ENCODE assay signal across 25 cellular contexts in genomic region chr5:91022518-91022917, GRCh38.
DNase-seq lines count a peak whose midpoint lies in the region; ATAC-seq and TF ChIP-seq lines count a peak whose summit lies in the region.
"Had no signal": no experiment of that assay in that cellular context is flagged by ENCODE, and none has a peak within 500 bp of the region (broad histone marks: within the 10 kb centered on the region; RNA-seq: fewer than 3 reads in every experiment).

No MANE protein-coding gene starts in this region.

- ATAC-seq in mucosa of descending colon (peak; percentile 82), HG03159 (IDR thresholded peaks at IDR 0.05; ENCODE audit: unreplicated experiment) (no peak)
- ATAC-seq: sciatic nerve; stimulated activated naive CD8-positive, alpha-beta T cell treated with anti-CD3 and anti-CD28 coated beads, Interleukin-15, Interleukin-2, amounts not matched to agents 100 U/mL and 50 U/mL, for 24 hours had no signal

- H3K9me3 ChIP-seq in mammary epithelial cell (replicated peaks; ENCODE audit: insufficient read depth, low read length) (no peaks in the 10 kb centered on the region), mucosa of descending colon (no peaks in the 10 kb centered on the region), endodermal cell (ENCODE audit: control insufficient read depth, low read length) (no peaks in the 10 kb centered on the region)
- H3K9me3 ChIP-seq: ascending aorta, BE2C, esophagus squamous epithelium, thoracic aorta had no signal

- POLR2A ChIA-PET in MCF 10A (lab: Yijun Ruan, JAX): interaction anchor here (0.8 to 2.4 kb wide), 5 partner anchors 12 to 360 kb away, joined by 3 to 10 read pairs (median 4); partner anchors contain the start of gene ARRDC3

- intact Hi-C loops in MCF 10A (cut with micrococcal nuclease): no loop called here
- intact Hi-C loops in mammary epithelial cell (cut with micrococcal nuclease): loop anchor here (10.0 kb wide), 1 partner anchor 48 kb away; no protein-coding TSS in a partner anchor
- intact Hi-C loops in mucosa of descending colon (cut with DNase I, micrococcal nuclease): loop anchor here in 1 of 2 donors (10.0 kb wide), 1 partner anchor 88 kb away; no protein-coding TSS in a partner anchor

- H3K36me3 Mint-ChIP-seq in MCF 10A (ENCODE audit: insufficient read depth, unreplicated experiment) (no peaks in the 10 kb centered on the region), type B pancreatic cell (no peaks in the 10 kb centered on the region), endodermal cell (ENCODE audit: low read depth) (no peaks in the 10 kb centered on the region)
- H3K36me3 Mint-ChIP-seq: activated naive CD8-positive, alpha-beta T cell treated with anti-CD3 and anti-CD28 coated beads for 36 hours; CD8-positive, alpha-beta memory T cell had no signal

- H3K4me3 ChIP-seq in mammary epithelial cell (replicated peaks in 1 of 3; ENCODE audit: insufficient read depth in 1 of 3, low read depth in 2 of 3, low read length in 3 of 3) (no peak overlapping the region), mucosa of descending colon (no peak overlapping the region), endodermal cell (ENCODE audit: low read length) (no peak overlapping the region)
- H3K4me3 ChIP-seq: ascending aorta, esophagus squamous epithelium, thoracic aorta had no signal

- H3K27me3 Mint-ChIP-seq in MCF 10A (ENCODE audit: insufficient read depth, unreplicated experiment) (no peaks in the 10 kb centered on the region), type B pancreatic cell (no peaks in the 10 kb centered on the region), endodermal cell (ENCODE audit: insufficient read depth) (no peaks in the 10 kb centered on the region)
- H3K27me3 Mint-ChIP-seq: dendritic cell treated with granulocyte-macrophage colony-stimulating factor and Interleukin-4, amounts not matched to agents 40 ng/mL and 50 ng/mL, for 4 days had no signal

- peak overlapping the region; percentile 12 for H3K27ac Mint-ChIP-seq in MCF 10A (ENCODE audit: low read depth, unreplicated experiment)
- no peak overlapping the region for H3K27ac Mint-ChIP-seq in type B pancreatic cell
- no peak overlapping the region for H3K27ac Mint-ChIP-seq in endodermal cell
- H3K27ac Mint-ChIP-seq: activated naive CD8-positive, alpha-beta T cell treated with anti-CD3 and anti-CD28 coated beads for 36 hours; CD8-positive, alpha-beta memory T cell; dendritic cell treated with granulocyte-macrophage colony-stimulating factor and Interleukin-4, amounts not matched to agents 40 ng/mL and 50 ng/mL, for 4 days; T-helper 2 cell treated with Interferon-gamma antibody and Interleukin-4, amounts not matched to agents 5 μg/mL and 100 μg/mL, for 36 hours had no signal

- no peak for TF ChIP-seq CTCF in MCF 10A (IDR thresholded peaks at IDR 0.05; ENCODE audit: unreplicated experiment)
- no peak for TF ChIP-seq CTCF in mammary epithelial cell (conservative IDR thresholded peaks at IDR 0.05 in 1 of 2, IDR thresholded peaks at IDR 0.05 in 1 of 2; ENCODE audit: extremely low read depth in 1 of 2, insufficient read depth in 1 of 2, low read depth in 1 of 2, low read length in 2 of 2)
- no peak for TF ChIP-seq CTCF in mucosa of descending colon (IDR thresholded peaks at IDR 0.05)
- no peak for TF ChIP-seq CTCF in type B pancreatic cell (conservative IDR thresholded peaks at IDR 0.05)
- no peak for TF ChIP-seq CTCF in endodermal cell (conservative IDR thresholded peaks at IDR 0.05)

- 46% methylated on average over 2 of the region's 2 CpGs for WGBS in mammary epithelial cell (ENCODE audit: low coverage, missing lambda C conversion rate)
- 100% methylated on average over 1 to 2 of the region's 2 CpGs for WGBS in endodermal cell (ENCODE audit: insufficient coverage in 1 of 2, insufficient read length in 1 of 2), 2 experiments

- DNase-seq in MCF 10A (ENCODE audit: unreplicated experiment): no peak
- DNase-seq in mammary epithelial cell: no peak
- DNase-seq in NCI-H748 treated with DMSO at 0.1 percent for 48 hours (lab: John Stamatoyannopoulos, UW): peak; percentile 18
- DNase-seq in mucosa of descending colon: peak in 1 of 3 donors; percentile 44
- no peak for DNase-seq in type B pancreatic cell (ENCODE audit: extremely low spot score, unreplicated experiment)
- DNase-seq in endodermal cell: no peak
- no peak for DNase-seq in NCI-H510A treated with DMSO at 0.1 percent for 48 hours (lab: John Stamatoyannopoulos, UW)
- DNase-seq: activated CD4-positive, alpha-beta T cell treated with anti-CD3 and anti-CD28 coated beads for 48 hours; activated effector memory CD4-positive, alpha-beta T cell treated with anti-CD3 and anti-CD28 coated beads, Interleukin-2, amount 50 U/mL, for 16 hours; activated naive CD8-positive, alpha-beta T cell treated with anti-CD3 and anti-CD28 coated beads for 36 hours; activated T-cell treated with anti-CD3 and anti-CD28 coated beads, Interleukin-2, amount 50 U/mL, for 1 hour; BE2C; CD8-positive, alpha-beta memory T cell; esophagus squamous epithelium; NCI-H446; NK-92 treated with Interleukin-12 subunit alpha and Interleukin-12 subunit beta, amount 100 ng/mL, for 24 hours; posterior cingulate gyrus; Right ventricle myocardium superior; stimulated activated naive CD8-positive, alpha-beta T cell treated with anti-CD3 and anti-CD28 coated beads, Interleukin-15, Interleukin-2, amounts not matched to agents 100 U/mL and 50 U/mL, for 24 hours had no signal

- no peak overlapping the region for H2AFZ ChIP-seq in mammary epithelial cell (ENCODE audit: low read depth, low read length)

- H3K4me2 ChIP-seq in mammary epithelial cell (ENCODE audit: insufficient read depth, low read depth, low read length): no peak overlapping the region

- CTCF ChIA-PET in MCF 10A (lab: Yijun Ruan, JAX) (interaction anchor here (0.6 to 0.7 kb wide), 3 partner anchors 36 to 363 kb away, joined by 3 read pairs; no protein-coding TSS in a partner anchor), mammary epithelial cell (lab: Charles Lee; ENCODE audit: low non-redundant PET) (no interaction called here)

- no peak overlapping the region for H3K4me3 Mint-ChIP-seq in MCF 10A (ENCODE audit: unreplicated experiment)
- no peak overlapping the region for H3K4me3 Mint-ChIP-seq in type B pancreatic cell
- H3K4me3 Mint-ChIP-seq in endodermal cell: no peak overlapping the region
- H3K4me3 Mint-ChIP-seq: activated naive CD8-positive, alpha-beta T cell treated with anti-CD3 and anti-CD28 coated beads for 36 hours; CD8-positive, alpha-beta memory T cell; dendritic cell treated with granulocyte-macrophage colony-stimulating factor and Interleukin-4, amounts not matched to agents 40 ng/mL and 50 ng/mL, for 4 days; T-helper 2 cell treated with Interferon-gamma antibody and Interleukin-4, amounts not matched to agents 5 μg/mL and 100 μg/mL, for 36 hours had no signal

- H3K9ac ChIP-seq in mammary epithelial cell (ENCODE audit: insufficient read depth, low read length) (no peak overlapping the region), endodermal cell (ENCODE audit: extremely low read depth, low read length, poor library complexity, severe bottlenecking) (no peak overlapping the region)

- H3K4me1 ChIP-seq in mammary epithelial cell (ENCODE audit: insufficient read depth, low read length): no peaks in the 10 kb centered on the region
- H3K4me1 ChIP-seq in mucosa of descending colon (ENCODE audit: low read depth): peaks cover 18% of the 10 kb centered on the region
- H3K4me1 ChIP-seq in endodermal cell (ENCODE audit: control insufficient read depth, insufficient read depth, low read length): peaks cover 28% of the 10 kb centered on the region
- H3K4me1 ChIP-seq: ascending aorta had no signal

- in situ Hi-C loops in mammary epithelial cell (cut with MboI; ENCODE audit: low sequenced_read_pairs in 2 of 2): no loop called here

- BruUV-seq in MCF 10A (replicated peaks; lab: Mats Ljungman, UMichigan) (no TSS peak), mammary epithelial cell (replicated peaks; lab: Mats Ljungman, UMichigan) (no TSS peak)

- no peaks in the 10 kb centered on the region for H3K9me3 Mint-ChIP-seq in MCF 10A (ENCODE audit: unreplicated experiment)
- no peaks in the 10 kb centered on the region for H3K9me3 Mint-ChIP-seq in type B pancreatic cell
- no peaks in the 10 kb centered on the region for H3K9me3 Mint-ChIP-seq in endodermal cell
- H3K9me3 Mint-ChIP-seq: activated naive CD8-positive, alpha-beta T cell treated with anti-CD3 and anti-CD28 coated beads for 36 hours; CD8-positive, alpha-beta memory T cell; dendritic cell treated with granulocyte-macrophage colony-stimulating factor and Interleukin-4, amounts not matched to agents 40 ng/mL and 50 ng/mL, for 4 days; T-helper 2 cell treated with Interferon-gamma antibody and Interleukin-4, amounts not matched to agents 5 μg/mL and 100 μg/mL, for 36 hours had no signal

- H3K27me3 ChIP-seq in mammary epithelial cell (ENCODE audit: insufficient read depth, low read length) (no peaks in the 10 kb centered on the region), endodermal cell (ENCODE audit: control insufficient read depth, insufficient read depth, low read length, poor library complexity, severe bottlenecking) (no peaks in the 10 kb centered on the region)
- H3K27me3 ChIP-seq: ascending aorta, BE2C, esophagus squamous epithelium had no signal

- H3K27ac ChIP-seq in mammary epithelial cell (ENCODE audit: insufficient read depth, low read depth, low read length) (no peak overlapping the region), endodermal cell (ENCODE audit: low read depth, low read length) (no peak overlapping the region)
- H3K27ac ChIP-seq: ascending aorta, thoracic aorta had no signal

- dilution Hi-C loops in mammary epithelial cell (cut with HindIII; ENCODE audit: low sequenced_read_pairs): no loop called here

- H3K4me1 Mint-ChIP-seq in MCF 10A (ENCODE audit: insufficient read depth, unreplicated experiment): peaks cover 20% of the 10 kb centered on the region
- H3K4me1 Mint-ChIP-seq in type B pancreatic cell (ENCODE audit: unreplicated experiment): peaks cover 20% of the 10 kb centered on the region
- H3K4me1 Mint-ChIP-seq in endodermal cell: peaks cover 69% of the 10 kb centered on the region
- H3K4me1 Mint-ChIP-seq: activated naive CD8-positive, alpha-beta T cell treated with anti-CD3 and anti-CD28 coated beads for 36 hours; CD8-positive, alpha-beta memory T cell had no signal

- no peaks in the 10 kb centered on the region for H3K79me2 ChIP-seq in mammary epithelial cell (ENCODE audit: insufficient read depth, low read length)

- H3K36me3 ChIP-seq in mammary epithelial cell (ENCODE audit: insufficient read depth, low read length) (no peaks in the 10 kb centered on the region), mucosa of descending colon (ENCODE audit: low read depth) (no peaks in the 10 kb centered on the region), endodermal cell (ENCODE audit: control insufficient read depth, insufficient read depth, low read length) (no peaks in the 10 kb centered on the region)
- H3K36me3 ChIP-seq: ascending aorta, BE2C, esophagus squamous epithelium, thoracic aorta had no signal

- no peaks in the 10 kb centered on the region for H4K20me1 ChIP-seq in mammary epithelial cell (ENCODE audit: insufficient read depth, low read length)
